ENCODE assay signal across 1 cellular context in genomic region chr19:371501-372160, GRCh38.
TF ChIP-seq lines count a peak whose summit lies in the region.

No MANE protein-coding gene starts in this region.

TF ChIP-seq in GM12878, 131 proteins besides CTCF, POLR2A, EP300 and RAD21:
- TF ChIP-seq ZBTB33 (IDR thresholded peaks at IDR 0.05) (no peak), POLR2AphosphoS5 (IDR thresholded peaks at IDR 0.05; ENCODE audit: low read length) (no peak), LARP7 (IDR thresholded peaks at IDR 0.05) (no peak), NR2C1 (IDR thresholded peaks at IDR 0.05) (no peak), HDGF (IDR thresholded peaks at IDR 0.05) (no peak), SMARCA5 (IDR thresholded peaks at IDR 0.05) (no peak), SMAD5 (IDR thresholded peaks at IDR 0.05; ENCODE audit: low read depth) (no peak), MTA3 (IDR thresholded peaks at IDR 0.05; ENCODE audit: borderline replicate concordance, low read length) (no peak)
